Comparison of ENCODE assay signal across 13 cellular contexts in genomic region chr1:9883585-9884449, GRCh38. TPM values are rescaled to one million over a fixed set of nuclear protein-coding genes. Genes with fewer than 3 reads are reported as not detected.
DNase-seq lines count a peak whose midpoint lies in the region; ATAC-seq and TF ChIP-seq lines count a peak whose summit lies in the region.
"Had no signal": no experiment of that assay in that cellular context is flagged by ENCODE, and none has a peak within 500 bp of the region (broad histone marks: within the 10 kb centered on the region; RNA-seq: fewer than 3 reads in every experiment).

No MANE protein-coding gene starts in this region.

- 73% methylated on average over 11 of the region's 11 CpGs for WGBS in right cardiac atrium

- H3K4me2 ChIP-seq in Karpas-422 (ENCODE audit: low read depth, low read length, poor library complexity, severe bottlenecking) = no peak overlapping the region

- peaks cover 48% of the 10 kb centered on the region for H3K4me1 Mint-ChIP-seq in brain
- peaks cover 18% of the 10 kb centered on the region for H3K4me1 Mint-ChIP-seq in activated CD4-positive, alpha-beta memory T cell treated with anti-CD3 and anti-CD28 coated beads, Interleukin-2, amount 10 ng/mL, durations not matched to agents 7 days and 5 days

- H2AFZ ChIP-seq in Karpas-422 (ENCODE audit: low read length) = no peak overlapping the region

- no peaks in the 10 kb centered on the region for H3K79me2 ChIP-seq in Karpas-422 (ENCODE audit: low read length)

- intact Hi-C loops in right cardiac atrium (cut with DNase I) = no loop called here
- intact Hi-C loops in sciatic nerve (cut with DNase I) = no loop called here

- no peak overlapping the region for H3K4me3 ChIP-seq in Karpas-422 (ENCODE audit: low read length)
- H3K4me3 ChIP-seq in right cardiac atrium (ENCODE audit: low read length) = no peak overlapping the region
- H3K4me3 ChIP-seq: SK-N-MC, thoracic aorta had no signal

- H3K9me3 Mint-ChIP-seq in brain = no peaks in the 10 kb centered on the region
- no peaks in the 10 kb centered on the region for H3K9me3 Mint-ChIP-seq in activated CD4-positive, alpha-beta memory T cell treated with anti-CD3 and anti-CD28 coated beads, Interleukin-2, amount 10 ng/mL, durations not matched to agents 7 days and 5 days

- no peak overlapping the region for H3K9ac ChIP-seq in Karpas-422 (ENCODE audit: low read length)

- no peaks in the 10 kb centered on the region for H3K9me3 ChIP-seq in Karpas-422 (ENCODE audit: low read length)
- no peaks in the 10 kb centered on the region for H3K9me3 ChIP-seq in right cardiac atrium (ENCODE audit: control insufficient read depth, low read length)
- H3K9me3 ChIP-seq: thoracic aorta had no signal

- CTCF ChIA-PET in activated CD4-positive, alpha-beta memory T cell treated with anti-CD3 and anti-CD28 coated beads, Interleukin-2, amount 10 ng/mL, durations not matched to agents 7 days and 5 days (lab: Charles Lee) = interaction anchor here (1.7 kb wide), 1 partner anchor 59 kb away, joined by 6 read pairs; the partner anchor contains the start of genes LZIC and NMNAT1

- H3K9me2 ChIP-seq in Karpas-422 (replicated peaks; ENCODE audit: insufficient read depth, low read length) = no peaks in the 10 kb centered on the region

- no peak for TF ChIP-seq CTCF in brain (conservative IDR thresholded peaks at IDR 0.05)

- H3K36me3 Mint-ChIP-seq in brain = peaks cover 5% of the 10 kb centered on the region
- no peaks in the 10 kb centered on the region for H3K36me3 Mint-ChIP-seq in activated CD4-positive, alpha-beta memory T cell treated with anti-CD3 and anti-CD28 coated beads, Interleukin-2, amount 10 ng/mL, durations not matched to agents 7 days and 5 days (ENCODE audit: low read depth)

- peak; percentile 40 to 47 for ATAC-seq in right cardiac atrium
- peak; percentile 17 for ATAC-seq in sciatic nerve

- no peak overlapping the region for H3K4me3 Mint-ChIP-seq in brain
- no peak overlapping the region for H3K4me3 Mint-ChIP-seq in activated CD4-positive, alpha-beta memory T cell treated with anti-CD3 and anti-CD28 coated beads, Interleukin-2, amount 10 ng/mL, durations not matched to agents 7 days and 5 days

- H3K27me3 Mint-ChIP-seq in brain = no peaks in the 10 kb centered on the region
- no peaks in the 10 kb centered on the region for H3K27me3 Mint-ChIP-seq in activated CD4-positive, alpha-beta memory T cell treated with anti-CD3 and anti-CD28 coated beads, Interleukin-2, amount 10 ng/mL, durations not matched to agents 7 days and 5 days

- no peak overlapping the region for H3K27ac ChIP-seq in Karpas-422 (ENCODE audit: low read length)
- H3K27ac ChIP-seq in right cardiac atrium (ENCODE audit: low read length) = peak overlapping the region; percentile 15
- H3K27ac ChIP-seq: SK-N-MC, thoracic aorta had no signal

- no peaks in the 10 kb centered on the region for H3K36me3 ChIP-seq in Karpas-422 (ENCODE audit: insufficient read depth, low read length)
- H3K36me3 ChIP-seq: thoracic aorta had no signal

- DNase-seq in Karpas-422 (peak; percentile 29), right cardiac atrium (no peak), sciatic nerve (ENCODE audit: low spot score) (no peak), DMS 273 treated with DMSO at 0.1 percent for 48 hours (lab: John Stamatoyannopoulos, UW) (no peak), HuH-7 (ENCODE audit: low spot score) (no peak)
- DNase-seq in activated CD4-positive, alpha-beta memory T cell treated with anti-CD3 and anti-CD28 coated beads, Interleukin-2, amount 10 ng/mL, durations not matched to agents 7 days and 5 days = no peak
- DNase-seq: activated effector memory CD4-positive, alpha-beta T cell treated with anti-CD3 and anti-CD28 coated beads, Interleukin-2, amount 50 U/mL, for 16 hours; DMS79; NCI-H187 treated with DMSO at 0.1 percent for 48 hours; NCI-H510A had no signal

- H3K27me3 ChIP-seq in Karpas-422 (ENCODE audit: low read length) = no peaks in the 10 kb centered on the region
- H3K27me3 ChIP-seq in right cardiac atrium (ENCODE audit: control insufficient read depth, insufficient read depth) = no peaks in the 10 kb centered on the region

- POLR2A ChIA-PET in activated CD4-positive, alpha-beta memory T cell treated with anti-CD3 and anti-CD28 coated beads, Interleukin-2, amount 10 ng/mL, durations not matched to agents 7 days and 5 days (lab: Charles Lee) = no interaction called here

- H4K20me1 ChIP-seq in Karpas-422 (ENCODE audit: insufficient read depth, low read depth, low read length) = no peaks in the 10 kb centered on the region

- H3K27ac Mint-ChIP-seq in brain = peak overlapping the region; percentile 37 to 85 (median 74)
- H3K27ac Mint-ChIP-seq in activated CD4-positive, alpha-beta memory T cell treated with anti-CD3 and anti-CD28 coated beads, Interleukin-2, amount 10 ng/mL, durations not matched to agents 7 days and 5 days = no peak overlapping the region

- H3K4me1 ChIP-seq in Karpas-422 (ENCODE audit: low read length) (no peaks in the 10 kb centered on the region; the same call in 1 of the 2 replicates), right cardiac atrium (ENCODE audit: control insufficient read depth, insufficient read depth, low read length) (peaks cover 5% of the 10 kb centered on the region)

RNA-seq across cellular contexts. Expression of gene CTNNBIP1, which starts 26.3 kb away (rescaled TPM):
- total RNA-seq in Karpas-422 (2014; rRNA removed; shearing (Covaris generic); ENCODE audit: low replicate concordance) = 4.2 and 11.9 TPM in 2 replicates
- polyA plus RNA-seq in brain (ENCODE audit: insufficient read depth, low read depth, low replicate concordance) (84.5 TPM), right cardiac atrium (31.9 TPM)
- total RNA-seq in right cardiac atrium (10 to 100 TPM; 39.0 to 71.8 (median 53.2) TPM), sciatic nerve (27.6 TPM)
- 10 to 100 TPM; 10.8 to 12.7 TPM for total RNA-seq in activated CD4-positive, alpha-beta memory T cell treated with anti-CD3 and anti-CD28 coated beads, Interleukin-2, amount 10 ng/mL, durations not matched to agents 7 days and 5 days

RNA-seq across cellular contexts. Expression of gene LZIC, which starts 59.4 kb away (rescaled TPM):
- 28.8 and 32.9 TPM in 2 replicates for total RNA-seq in Karpas-422 (2014; rRNA removed; shearing (Covaris generic); ENCODE audit: low replicate concordance)
- polyA plus RNA-seq in brain (ENCODE audit: insufficient read depth, low read depth, low replicate concordance) (60.4 TPM), right cardiac atrium (22.6 TPM)
- total RNA-seq in right cardiac atrium (10 to 100 TPM; 30.5 to 36.9 (median 33.8) TPM), sciatic nerve (42.4 TPM)
- total RNA-seq in activated CD4-positive, alpha-beta memory T cell treated with anti-CD3 and anti-CD28 coated beads, Interleukin-2, amount 10 ng/mL, durations not matched to agents 7 days and 5 days = 10 to 100 TPM; 25.2 to 26.5 TPM

RNA-seq across cellular contexts. Expression of gene NMNAT1, which starts 59.5 kb away (rescaled TPM):
- total RNA-seq in Karpas-422 (2014; rRNA removed; shearing (Covaris generic); ENCODE audit: low replicate concordance) = 6.8 and 8.1 TPM in 2 replicates
- polyA plus RNA-seq in brain (ENCODE audit: insufficient read depth, low read depth, low replicate concordance) (7.7 TPM), right cardiac atrium (13.1 TPM)
- total RNA-seq in right cardiac atrium (10 to 100 TPM; 15.5 to 19.1 (median 18.1) TPM), sciatic nerve (10.7 TPM)
- total RNA-seq in activated CD4-positive, alpha-beta memory T cell treated with anti-CD3 and anti-CD28 coated beads, Interleukin-2, amount 10 ng/mL, durations not matched to agents 7 days and 5 days = 1 to 10 TPM; 5.6 to 6.2 TPM
